ENCODE assay signal across 14 cellular contexts in the genomic region with DNA sequence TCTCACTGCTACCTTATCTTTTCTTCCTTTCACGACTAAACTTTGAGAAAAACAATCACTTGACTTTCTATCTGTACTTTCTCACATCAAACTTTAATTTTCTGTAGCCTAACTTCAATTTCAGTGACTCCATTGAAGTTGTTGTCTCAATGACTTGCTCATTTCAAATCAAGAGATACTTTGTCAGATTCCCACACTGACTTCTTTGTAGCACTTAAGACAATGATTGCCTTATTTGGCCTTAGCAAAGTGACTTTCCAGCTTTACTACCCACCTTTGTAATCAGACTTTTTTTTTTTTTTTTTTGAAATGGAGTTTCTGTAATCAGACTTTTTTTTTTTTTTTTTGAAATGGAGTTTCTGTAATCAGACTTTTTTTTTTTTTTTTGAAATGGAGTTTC.
"Had no signal": no experiment of that assay in that cellular context is flagged by ENCODE, and none has a peak within 500 bp of the region (broad histone marks: within the 10 kb centered on the region; RNA-seq: fewer than 3 reads in every experiment).

No MANE protein-coding gene starts in this region.

- H3K27me3 ChIP-seq: left lung, tibial artery, uterus had no signal

- ATAC-seq: left lung; natural killer cell treated with Interleukin-12 subunit alpha and Interleukin-12 subunit beta and Interleukin-15 and Interleukin-18, amount 100 ng/mL, for 72 hours; psoas muscle had no signal

- H3K27ac ChIP-seq: left lung, psoas muscle, tibial artery, uterus had no signal

- H3K36me3 ChIP-seq: uterus had no signal

- DNase-seq: activated B cell treated with CpG ODN at 0.5 μM for 24 hours; activated CD4-positive, alpha-beta T cell treated with anti-CD3 and anti-CD28 coated beads, Interleukin-2, amount 10 ng/mL, durations not matched to agents 7 days and 5 days; activated CD8-positive, alpha-beta memory T cell treated with anti-CD3 and anti-CD28 coated beads, Interleukin-2, amount 50 U/mL, for 48 hours; activated naive CD8-positive, alpha-beta T cell treated with anti-CD3 and anti-CD28 coated beads for 36 hours; effector memory CD4-positive, alpha-beta T cell; islet precursor cell; left lung; mammary epithelial cell; psoas muscle; stimulated activated CD4-positive, alpha-beta T cell treated with anti-CD3 and anti-CD28 coated beads, Interleukin-1b, Interleukin-23, amount 100 ng/mL, for 48 hours; T-helper 2 cell; tibial artery; uterus had no signal

- H3K4me1 ChIP-seq: uterus had no signal

- H3K4me3 ChIP-seq: left lung, psoas muscle, tibial artery, uterus had no signal
